22 cellular contexts compared by ENCODE assay signal in genomic region chr6:79427721-79428120, GRCh38.
"Had no signal": no experiment of that assay in that cellular context is flagged by ENCODE, and none has a peak within 500 bp of the region (broad histone marks: within the 10 kb centered on the region; RNA-seq: fewer than 3 reads in every experiment).

No MANE protein-coding gene starts in this region.

- DNase-seq: cortex of kidney; effector memory CD8-positive, alpha-beta T cell; erythroblast; esophagus squamous epithelium; foreskin melanocyte; glutamatergic neuron; heart right ventricle; hippocampal formation; left ventricle myocardium superior; lower lobe of right lung; natural killer cell; pancreas; stimulated activated CD4-positive, alpha-beta T cell treated with anti-CD3 and anti-CD28 coated beads, Interleukin-2, amount 100 ng/mL, for 24 hours; stimulated activated CD4-positive, alpha-beta T cell treated with anti-CD3 and anti-CD28 coated beads, Interleukin-4, amount 100 ng/mL, for 24 hours; stimulated activated naive CD4-positive, alpha-beta T cell treated with Interleukin-2 at 50 U/mL for 16 hours; stomach; testis; tibial artery had no signal

- H3K9me3 ChIP-seq: esophagus squamous epithelium, heart right ventricle, lower lobe of right lung, neutrophil, pancreas, right atrium auricular region, stomach, testis, tibial artery had no signal

- H3K4me1 ChIP-seq: esophagus squamous epithelium, heart right ventricle, lower lobe of right lung, pancreas, right atrium auricular region, stomach, testis had no signal

- H3K27me3 ChIP-seq: esophagus squamous epithelium, heart right ventricle, neutrophil, pancreas, right atrium auricular region, stomach, testis, tibial artery had no signal

- ATAC-seq: effector memory CD8-positive, alpha-beta T cell; heart right ventricle; left ventricle myocardium superior; lower lobe of right lung; natural killer cell; pancreas; sciatic nerve; stimulated activated effector memory CD8-positive, alpha-beta T cell treated with anti-CD3 and anti-CD28 coated beads, Interleukin-12 subunit alpha, Interleukin-12 subunit beta, amount 100 ng/mL, for 72 hours had no signal

- H3K36me3 ChIP-seq: esophagus squamous epithelium, heart right ventricle, lower lobe of right lung, neutrophil, pancreas, right atrium auricular region, stomach, tibial artery had no signal

- H3K27ac ChIP-seq: esophagus squamous epithelium, heart right ventricle, lower lobe of right lung, neutrophil, pancreas, right atrium auricular region, stomach, testis, tibial artery had no signal

- H3K4me3 ChIP-seq: esophagus squamous epithelium, heart right ventricle, lower lobe of right lung, pancreas, right atrium auricular region, stomach, testis, tibial artery had no signal
